In genomic region chr17:3666516-3666915, GRCh38 we compare ENCODE assay signal across 9 cellular contexts. TPM values are rescaled to one million over a fixed set of nuclear protein-coding genes. Genes with fewer than 3 reads are reported as not detected.
A peak's percentile ranks its signal among the peaks of the same experiment; 100 is the strongest.
DNase-seq lines count a peak whose midpoint lies in the region; ATAC-seq, FAIRE-seq and TF ChIP-seq lines count a peak whose summit lies in the region.
"Had no signal": no experiment of that assay in that cellular context is flagged by ENCODE, and none has a peak within 500 bp of the region (broad histone marks: within the 10 kb centered on the region; RNA-seq: fewer than 3 reads in every experiment).

No MANE protein-coding gene starts in this region.

- H3K79me2 ChIP-seq in DND-41 (ENCODE audit: insufficient read depth, low read length) = peaks cover 30% of the 10 kb centered on the region

- H3K36me3 Mint-ChIP-seq in activated T-helper 2 cell treated with anti-CD3 and anti-CD28 coated beads, Interferon-gamma antibody, Interleukin-2, Interleukin-4, amounts not matched to agents 10 μg/mL and 5 μg/mL and 100 μg/mL, durations not matched to agents 14 hours and 24 hours and 36 hours (ENCODE audit: low read depth) = peaks cover 17% of the 10 kb centered on the region

- no peak overlapping the region for H3K4me3 ChIP-seq in DND-41 (ENCODE audit: low read depth in 1 of 2, low read length in 2 of 2)
- H3K4me3 ChIP-seq in gastroesophageal sphincter = peak overlapping the region in 1 of 2 donors; percentile 97
- H3K4me3 ChIP-seq in skeletal muscle tissue (ENCODE audit: low read length in 3 of 3) = peak overlapping the region; percentile 8 to 49 (median 19)
- no peak overlapping the region for H3K4me3 ChIP-seq in BE2C (ENCODE audit: low read depth, low read length)
- H3K4me3 ChIP-seq in small intestine (ENCODE audit: low read depth in 1 of 2, low read length in 2 of 2) = peak overlapping the region in 1 of 2 donors; percentile 27

- H3K36me3 ChIP-seq in DND-41 (ENCODE audit: insufficient read depth, low read length) = peaks cover 19% of the 10 kb centered on the region
- H3K36me3 ChIP-seq in gastroesophageal sphincter = peaks cover 0 to 46% of the 10 kb centered on the region in 2 donors
- peaks cover 14 to 23% (median 17%) of the 10 kb centered on the region in 3 donors for H3K36me3 ChIP-seq in skeletal muscle tissue (ENCODE audit: control insufficient read depth in 3 of 3, insufficient read depth in 3 of 3, low read length in 3 of 3)
- H3K36me3 ChIP-seq in BE2C = no peaks in the 10 kb centered on the region; the same call in 1 of the 2 replicates
- H3K36me3 ChIP-seq in small intestine (ENCODE audit: control insufficient read depth in 2 of 2, insufficient read depth in 2 of 2, low read length in 2 of 2) = peaks cover 6 to 9% of the 10 kb centered on the region in 2 donors

- peaks cover 15% of the 10 kb centered on the region for H3K4me1 Mint-ChIP-seq in activated T-helper 2 cell treated with anti-CD3 and anti-CD28 coated beads, Interferon-gamma antibody, Interleukin-2, Interleukin-4, amounts not matched to agents 10 μg/mL and 5 μg/mL and 100 μg/mL, durations not matched to agents 14 hours and 24 hours and 36 hours (ENCODE audit: low read depth)

- peak overlapping the region; percentile 96 for H3K4me3 Mint-ChIP-seq in activated T-helper 2 cell treated with anti-CD3 and anti-CD28 coated beads, Interferon-gamma antibody, Interleukin-2, Interleukin-4, amounts not matched to agents 10 μg/mL and 5 μg/mL and 100 μg/mL, durations not matched to agents 14 hours and 24 hours and 36 hours (ENCODE audit: low read depth)

- TF ChIP-seq POLR2A in gastroesophageal sphincter (IDR thresholded peaks at IDR 0.05) = no peak

- no peak overlapping the region for H3K27ac Mint-ChIP-seq in activated T-helper 2 cell treated with anti-CD3 and anti-CD28 coated beads, Interferon-gamma antibody, Interleukin-2, Interleukin-4, amounts not matched to agents 10 μg/mL and 5 μg/mL and 100 μg/mL, durations not matched to agents 14 hours and 24 hours and 36 hours

- peaks cover 18% of the 10 kb centered on the region for H4K20me1 ChIP-seq in DND-41 (ENCODE audit: insufficient read depth, low read length)

- no peaks in the 10 kb centered on the region for H3K9me3 ChIP-seq in DND-41 (ENCODE audit: insufficient read depth, low read length, severe bottlenecking)
- H3K9me3 ChIP-seq in gastroesophageal sphincter = no peaks in the 10 kb centered on the region
- H3K9me3 ChIP-seq in skeletal muscle tissue (ENCODE audit: control insufficient read depth in 3 of 3, low read length in 3 of 3) = no peaks in the 10 kb centered on the region
- H3K9me3 ChIP-seq in BE2C = no peaks in the 10 kb centered on the region
- no peaks in the 10 kb centered on the region for H3K9me3 ChIP-seq in small intestine (ENCODE audit: control insufficient read depth, low read depth)

- FAIRE-seq in small intestine (lab: Jason Lieb, UNC) = no peak

- TF ChIP-seq CTCF in DND-41 (IDR thresholded peaks at IDR 0.05; ENCODE audit: borderline replicate concordance, extremely low read depth, low read length, poor library complexity, severe bottlenecking) = no peak
- no peak for TF ChIP-seq CTCF in gastroesophageal sphincter (IDR thresholded peaks at IDR 0.05)
- no peak for TF ChIP-seq CTCF in BE2C (IDR thresholded peaks at IDR 0.05; ENCODE audit: low read depth, low read length)

- H3K27me3 Mint-ChIP-seq in activated T-helper 2 cell treated with anti-CD3 and anti-CD28 coated beads, Interferon-gamma antibody, Interleukin-2, Interleukin-4, amounts not matched to agents 10 μg/mL and 5 μg/mL and 100 μg/mL, durations not matched to agents 14 hours and 24 hours and 36 hours (ENCODE audit: low read depth) = no peaks in the 10 kb centered on the region

- TF ChIP-seq EP300 in gastroesophageal sphincter (IDR thresholded peaks at IDR 0.05) = no peak

- ATAC-seq in DND-41 (ENCODE audit: insufficient read depth, low read depth) (no peak), gastroesophageal sphincter (no peak)

- H3K4me1 ChIP-seq in DND-41 (ENCODE audit: insufficient read depth, low read length) (peaks cover 30% of the 10 kb centered on the region), gastroesophageal sphincter (peaks cover 0 to 46% (median 29%) of the 10 kb centered on the region in 3 donors), skeletal muscle tissue (ENCODE audit: control insufficient read depth in 3 of 3, insufficient read depth in 3 of 3, low read length in 3 of 3) (peaks cover 31 to 44% (median 35%) of the 10 kb centered on the region in 3 donors), BE2C (no peaks in the 10 kb centered on the region), small intestine (ENCODE audit: control insufficient read depth in 2 of 2, insufficient read depth in 1 of 2, low read depth in 1 of 2, low read length in 1 of 2) (peaks cover 0 to 5% of the 10 kb centered on the region in 2 donors)

- peak overlapping the region; percentile 38; the same call in 1 of the 2 replicates for H3K4me2 ChIP-seq in DND-41 (ENCODE audit: insufficient read depth, low read length)

- no peak overlapping the region for H3K27ac ChIP-seq in DND-41 (ENCODE audit: low read length)
- H3K27ac ChIP-seq in gastroesophageal sphincter = peak overlapping the region in 3 of 4 donors; percentile 93 to 100 (median 97)
- peak overlapping the region; percentile 95 for H3K27ac ChIP-seq in skeletal muscle tissue (ENCODE audit: low read depth, low read length)
- no peak overlapping the region for H3K27ac ChIP-seq in small intestine (ENCODE audit: low read depth in 1 of 2, low read length in 1 of 2)

- no peak for DNase-seq in DND-41
- no peak for DNase-seq in activated T-helper 2 cell treated with anti-CD3 and anti-CD28 coated beads, Interferon-gamma antibody, Interleukin-2, Interleukin-4, amounts not matched to agents 10 μg/mL and 5 μg/mL and 100 μg/mL, durations not matched to agents 14 hours and 24 hours and 36 hours (ENCODE audit: low spot score)
- no peak for DNase-seq in putamen (ENCODE audit: low spot score)
- DNase-seq in BE2C = no peak
- DNase-seq in middle frontal gyrus (ENCODE audit: extremely low spot score, low spot score) = no peak
- no peak for DNase-seq in small intestine
- DNase-seq: NCI-H345 had no signal

- no peak overlapping the region for H2AFZ ChIP-seq in DND-41 (ENCODE audit: low read depth, low read length)

- H3K27me3 ChIP-seq in DND-41 (ENCODE audit: insufficient read depth, low read length, poor library complexity) (no peaks in the 10 kb centered on the region), gastroesophageal sphincter (no peaks in the 10 kb centered on the region), skeletal muscle tissue (ENCODE audit: control insufficient read depth in 3 of 3, insufficient read depth in 3 of 3, low read length in 3 of 3) (no peaks in the 10 kb centered on the region), BE2C (no peaks in the 10 kb centered on the region), small intestine (ENCODE audit: control insufficient read depth in 2 of 2, insufficient read depth in 2 of 2, low read length in 2 of 2) (no peaks in the 10 kb centered on the region)

- H3K9ac ChIP-seq in DND-41 (ENCODE audit: low read depth, low read length) (no peak overlapping the region), skeletal muscle tissue (ENCODE audit: low read depth in 1 of 3, low read length in 3 of 3) (peak overlapping the region in 2 of 3 donors; percentile 51 to 94)

- H3K9me3 Mint-ChIP-seq in activated T-helper 2 cell treated with anti-CD3 and anti-CD28 coated beads, Interferon-gamma antibody, Interleukin-2, Interleukin-4, amounts not matched to agents 10 μg/mL and 5 μg/mL and 100 μg/mL, durations not matched to agents 14 hours and 24 hours and 36 hours = no peaks in the 10 kb centered on the region

- intact Hi-C loops in activated T-helper 2 cell treated with anti-CD3 and anti-CD28 coated beads, Interferon-gamma antibody, Interleukin-2, Interleukin-4, amounts not matched to agents 10 μg/mL and 5 μg/mL and 100 μg/mL, durations not matched to agents 14 hours and 24 hours and 36 hours (cut with micrococcal nuclease) = no loop called here

- WGBS in gastroesophageal sphincter (ENCODE audit: low coverage in 1 of 2), 2 donors = 61 to 80% methylated on average over 2 to 5 of the region's 6 CpGs
- WGBS in small intestine, 3 donors = 73 to 90% (median 84%) methylated on average over 6 of the region's 6 CpGs

RNA-seq across cellular contexts. Expression of gene TAX1BP3, which starts 1.9 kb away (rescaled TPM):
- total RNA-seq in activated T-helper 2 cell treated with anti-CD3 and anti-CD28 coated beads, Interferon-gamma antibody, Interleukin-2, Interleukin-4, amounts not matched to agents 10 μg/mL and 5 μg/mL and 100 μg/mL, durations not matched to agents 14 hours and 24 hours and 36 hours = 39.0 and 40.9 TPM in 2 replicates
- 100 to 1,000 TPM in 2 of 4 donors, 10 to 100 TPM in 2; 98.5 to 172 (median 109) TPM for total RNA-seq in gastroesophageal sphincter
- total RNA-seq in skeletal muscle tissue = 31.3 TPM
- 13.1 TPM for polyA plus RNA-seq in BE2C (2012; ENCODE audit: insufficient read depth, insufficient read length, low read depth)
- polyA plus RNA-seq in small intestine = 100 to 1,000 TPM; 102 to 442 (median 356) TPM

RNA-seq across cellular contexts. Expression of gene EMC6, which starts 2.1 kb away (rescaled TPM):
- 61.7 and 64.9 TPM in 2 replicates for total RNA-seq in activated T-helper 2 cell treated with anti-CD3 and anti-CD28 coated beads, Interferon-gamma antibody, Interleukin-2, Interleukin-4, amounts not matched to agents 10 μg/mL and 5 μg/mL and 100 μg/mL, durations not matched to agents 14 hours and 24 hours and 36 hours
- total RNA-seq in gastroesophageal sphincter (10 to 100 TPM in 3 of 4 donors, 1 to 10 TPM in 1; 8.5 to 25.3 (median 13.8) TPM), skeletal muscle tissue (14.6 TPM)
- polyA plus RNA-seq in BE2C (2012; ENCODE audit: insufficient read depth, insufficient read length, low read depth) = 98.9 TPM
- 10 to 100 TPM; 62.2 to 85.4 (median 81.7) TPM for polyA plus RNA-seq in small intestine

RNA-seq across cellular contexts. Expression of gene P2RX5, which starts 29.4 kb away (rescaled TPM):
- 111 and 118 TPM in 2 replicates for total RNA-seq in activated T-helper 2 cell treated with anti-CD3 and anti-CD28 coated beads, Interferon-gamma antibody, Interleukin-2, Interleukin-4, amounts not matched to agents 10 μg/mL and 5 μg/mL and 100 μg/mL, durations not matched to agents 14 hours and 24 hours and 36 hours
- 1 to 10 TPM in 1 of 4 donors, under 1 TPM in 1, not detected in 2; 0.96 to 2.0 TPM for total RNA-seq in gastroesophageal sphincter
- total RNA-seq in skeletal muscle tissue = 13.0 TPM
- 29.6 TPM for polyA plus RNA-seq in BE2C (2012; ENCODE audit: insufficient read depth, insufficient read length, low read depth)
- 1 to 10 TPM in 2 of 3 donors, under 1 TPM in 1; 0.67 to 5.6 (median 3.0) TPM for polyA plus RNA-seq in small intestine

RNA-seq across cellular contexts. Expression of gene CTNS, which starts 30.0 kb away (rescaled TPM):
- total RNA-seq in activated T-helper 2 cell treated with anti-CD3 and anti-CD28 coated beads, Interferon-gamma antibody, Interleukin-2, Interleukin-4, amounts not matched to agents 10 μg/mL and 5 μg/mL and 100 μg/mL, durations not matched to agents 14 hours and 24 hours and 36 hours = 46.6 and 47.9 TPM in 2 replicates
- total RNA-seq in gastroesophageal sphincter = 10 to 100 TPM; 14.8 to 20.5 (median 17.8) TPM
- 11.5 TPM for total RNA-seq in skeletal muscle tissue
- 2.3 TPM for polyA plus RNA-seq in BE2C (2012; ENCODE audit: insufficient read depth, insufficient read length, low read depth)
- 1 to 10 TPM; 5.4 to 8.0 (median 5.9) TPM for polyA plus RNA-seq in small intestine

RNA-seq across cellular contexts. Expression of gene SHPK, which starts 30.5 kb away (rescaled TPM):
- 19.5 and 19.7 TPM in 2 replicates for total RNA-seq in activated T-helper 2 cell treated with anti-CD3 and anti-CD28 coated beads, Interferon-gamma antibody, Interleukin-2, Interleukin-4, amounts not matched to agents 10 μg/mL and 5 μg/mL and 100 μg/mL, durations not matched to agents 14 hours and 24 hours and 36 hours
- total RNA-seq in gastroesophageal sphincter (10 to 100 TPM in 2 of 4 donors, 1 to 10 TPM in 2; 5.9 to 11.1 (median 9.8) TPM), skeletal muscle tissue (6.8 TPM)
- polyA plus RNA-seq in BE2C (2012; ENCODE audit: insufficient read depth, insufficient read length, low read depth) = 5.4 TPM
- polyA plus RNA-seq in small intestine = 10 to 100 TPM; 12.7 to 21.9 (median 16.5) TPM

Comparison
In these comparisons a context has a peak if more than half of its experiments do, and no peak if none do; other contexts are left out.
1. H3K27ac ChIP-seq: peak in gastroesophageal sphincter (3 of 4) and skeletal muscle tissue (single experiment); none in DND-41 (single experiment) and small intestine (0 of 2).
2. H3K4me3 ChIP-seq: peak in skeletal muscle tissue (3 of 3); none in DND-41 (0 of 2) and BE2C (single experiment).